8 cellular contexts compared by ENCODE assay signal in the genomic region with DNA sequence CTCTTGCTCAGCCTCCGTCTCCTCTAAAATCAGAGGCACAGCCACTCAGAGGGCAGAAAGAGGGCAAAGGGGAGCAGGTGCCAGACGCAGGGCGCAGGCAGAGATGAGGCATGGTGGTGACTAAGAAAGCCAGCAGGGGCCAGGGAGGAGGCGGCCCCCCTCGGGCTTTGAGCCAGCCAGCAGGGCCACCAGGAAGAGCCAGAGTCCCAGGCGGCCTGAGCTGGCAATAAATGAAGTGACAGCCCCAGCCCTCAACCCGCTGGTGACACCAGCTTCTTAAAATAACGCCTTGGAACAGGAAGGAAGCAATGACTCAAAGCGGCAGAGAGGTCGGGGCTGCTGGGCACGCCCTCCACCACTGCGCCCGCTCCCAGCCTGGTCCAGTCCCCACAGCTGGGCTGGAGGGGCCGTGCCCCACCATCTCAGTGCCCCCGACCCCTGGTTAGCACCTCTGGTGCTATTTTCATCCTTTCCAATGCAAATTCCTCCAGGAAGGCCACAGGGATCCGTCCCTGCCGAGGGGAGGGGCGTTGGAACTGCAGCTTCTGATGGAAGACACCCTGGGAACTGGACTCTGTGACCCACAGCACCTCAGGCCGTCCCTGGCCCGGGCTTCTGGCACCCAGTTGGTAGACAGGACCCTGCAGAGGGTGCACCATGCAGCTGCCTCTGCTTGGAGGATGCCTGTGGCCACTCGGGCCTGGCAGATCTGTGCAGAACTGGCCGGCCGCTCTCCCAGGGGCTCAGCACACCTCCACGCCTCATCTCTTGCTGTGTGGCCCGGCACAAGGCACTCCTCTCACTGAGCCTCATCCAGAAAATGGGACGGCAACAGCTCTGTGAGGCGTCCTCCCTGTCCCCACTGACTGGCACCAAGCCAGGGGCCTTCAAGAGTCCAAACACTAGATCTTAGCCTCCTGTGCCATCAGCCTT.
DNase-seq lines count a peak whose midpoint lies in the region; ATAC-seq and TF ChIP-seq lines count a peak whose summit lies in the region.

No MANE protein-coding gene starts in this region.

- DNase-seq in 8988T (peak; percentile 98), SJCRH30 (peak; percentile 71 to 72), cardiac muscle cell (ENCODE audit: low read depth in 1 of 2, low spot score in 1 of 2) (peak; percentile 38 to 70), smooth muscle cell (lab: John Stamatoyannopoulos, UW; ENCODE audit: unreplicated experiment) (peak; percentile 39), cerebellar nuclear complex (lab: John Stamatoyannopoulos, UW) (no peak)
- DNase-seq in activated naive CD4-positive, alpha-beta T cell treated with Interleukin-2 at 50 U/mL for 16 hours = peak; percentile 83

- H3K79me2 ChIP-seq in smooth muscle cell (ENCODE audit: low read depth) = peaks cover 37% of the 10 kb centered on the region

- ATAC-seq in GM18909 (IDR thresholded peaks at IDR 0.05; ENCODE audit: poor library complexity, unreplicated experiment) (peak; percentile 78), HG03103 (IDR thresholded peaks at IDR 0.05; ENCODE audit: low read depth, unreplicated experiment) (peak; percentile 70)

- H3K27ac ChIP-seq in SJCRH30 (peak overlapping the region; percentile 83), cardiac muscle cell (peak overlapping the region; percentile 83), smooth muscle cell (ENCODE audit: low read depth) (peak overlapping the region; percentile 51)

- H3K4me1 ChIP-seq in SJCRH30 (peaks cover 34% of the 10 kb centered on the region), cardiac muscle cell (ENCODE audit: low read depth) (peaks cover 14% of the 10 kb centered on the region), smooth muscle cell (ENCODE audit: low read depth) (peaks cover 12% of the 10 kb centered on the region)

- peaks cover 2% of the 10 kb centered on the region for H3F3A ChIP-seq in smooth muscle cell (ENCODE audit: low read depth)

- peaks cover 100% of the 10 kb centered on the region for H4K20me1 ChIP-seq in smooth muscle cell (ENCODE audit: low read depth)

- H3K9me3 ChIP-seq in SJCRH30 (replicated peaks) = no peaks in the 10 kb centered on the region
- no peaks in the 10 kb centered on the region for H3K9me3 ChIP-seq in cardiac muscle cell (ENCODE audit: low read depth)
- no peaks in the 10 kb centered on the region for H3K9me3 ChIP-seq in smooth muscle cell (replicated peaks; ENCODE audit: low read depth)

- no peak overlapping the region for H3K4me3 ChIP-seq in SJCRH30
- H3K4me3 ChIP-seq in cardiac muscle cell = no peak overlapping the region
- H3K4me3 ChIP-seq in smooth muscle cell = no peak overlapping the region

- H3K27me3 ChIP-seq in SJCRH30 = no peaks in the 10 kb centered on the region
- no peaks in the 10 kb centered on the region for H3K27me3 ChIP-seq in cardiac muscle cell
- no peaks in the 10 kb centered on the region for H3K27me3 ChIP-seq in smooth muscle cell (ENCODE audit: low read depth)

- H3K36me3 ChIP-seq in SJCRH30 (peaks cover 4% of the 10 kb centered on the region), cardiac muscle cell (peaks cover 2% of the 10 kb centered on the region), smooth muscle cell (ENCODE audit: low read depth) (no peaks in the 10 kb centered on the region)

- no peak overlapping the region for H3K9ac ChIP-seq in smooth muscle cell (ENCODE audit: low read depth)

- no peak overlapping the region for H2AFZ ChIP-seq in smooth muscle cell (ENCODE audit: low read depth)

- H3K4me2 ChIP-seq in smooth muscle cell = peak overlapping the region; percentile 35

- WGBS in smooth muscle cell (ENCODE audit: low lambda C conversion rate) = 53% methylated on average over 26 of the region's 27 CpGs

- TF ChIP-seq CTCF in cardiac muscle cell (IDR thresholded peaks at IDR 0.05; ENCODE audit: low read depth, low read length) (no peak), smooth muscle cell (IDR thresholded peaks at IDR 0.05; ENCODE audit: borderline replicate concordance, insufficient read depth, poor library complexity, severe bottlenecking) (no peak)

Comparison
In these comparisons a context has a peak if more than half of its experiments do, and no peak if none do; other contexts are left out.
1. DNase-seq: peak in 8988T (single experiment), SJCRH30 (2 of 2), activated naive CD4-positive, alpha-beta T cell treated with Interleukin-2 at 50 U/mL for 16 hours (single experiment), cardiac muscle cell (2 of 2) and smooth muscle cell (single experiment); none in cerebellar nuclear complex (0 of 2).
2. Peak in every context shown above with its lines, with median percentiles within 50 percentile points of each other: H3K27ac ChIP-seq.